ENCODE assay signal across 15 cellular contexts in the genomic region with DNA sequence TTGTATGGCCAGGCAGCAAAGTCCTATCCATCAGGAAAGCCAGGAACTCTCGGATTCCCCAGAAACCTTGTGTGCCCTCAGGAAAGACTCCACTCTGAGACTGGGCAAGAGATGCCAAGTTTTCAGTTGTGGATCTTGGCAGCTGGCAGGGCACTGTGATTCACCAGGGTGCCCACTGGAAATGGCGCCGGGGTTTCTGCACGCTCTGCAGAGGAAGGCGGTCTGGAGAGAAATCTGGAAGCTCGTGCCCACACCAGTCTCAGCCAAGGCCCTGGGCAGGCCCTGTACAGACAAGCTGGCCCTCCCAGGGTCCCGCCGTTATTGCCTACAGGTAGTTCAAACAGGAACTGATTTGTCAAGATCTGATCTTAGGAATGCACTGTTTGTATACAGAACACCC. TPM values are rescaled to one million over a fixed set of nuclear protein-coding genes. Genes with fewer than 3 reads are reported as not detected.
DNase-seq lines count a peak whose midpoint lies in the region; ATAC-seq, FAIRE-seq and TF ChIP-seq lines count a peak whose summit lies in the region.
"Had no signal": no experiment of that assay in that cellular context is flagged by ENCODE, and none has a peak within 500 bp of the region (broad histone marks: within the 10 kb centered on the region; RNA-seq: fewer than 3 reads in every experiment).

No MANE protein-coding gene starts in this region.

- H3K9me3 Mint-ChIP-seq in T-helper 2 cell treated with Interferon-gamma antibody and Interleukin-4, amounts not matched to agents 5 μg/mL and 100 μg/mL, for 36 hours: no peaks in the 10 kb centered on the region
- H3K9me3 Mint-ChIP-seq in nephron progenitor cell: no peaks in the 10 kb centered on the region
- H3K9me3 Mint-ChIP-seq: natural killer cell treated with Interleukin-12 subunit alpha and Interleukin-12 subunit beta and Interleukin-15 and Interleukin-18, amount 100 ng/mL, for 72 hours had no signal

- H3K27ac ChIP-seq in endothelial cell of umbilical vein (ENCODE audit: insufficient read depth, low read depth, low read length) (no peak overlapping the region), tibial artery (peak overlapping the region; percentile 86 to 97)

- H3K4me3 Mint-ChIP-seq in T-helper 2 cell treated with Interferon-gamma antibody and Interleukin-4, amounts not matched to agents 5 μg/mL and 100 μg/mL, for 36 hours: no peak overlapping the region
- no peak overlapping the region for H3K4me3 Mint-ChIP-seq in nephron progenitor cell
- H3K4me3 Mint-ChIP-seq: natural killer cell treated with Interleukin-12 subunit alpha and Interleukin-12 subunit beta and Interleukin-15 and Interleukin-18, amount 100 ng/mL, for 72 hours had no signal

- no TSS peak for BruUV-seq in endothelial cell of umbilical vein (replicated peaks; lab: Mats Ljungman, UMichigan)

- no peak for DNase-seq in T-helper 2 cell treated with Interferon-gamma antibody and Interleukin-4, amounts not matched to agents 5 μg/mL and 100 μg/mL, for 36 hours (ENCODE audit: low spot score)
- no peak for DNase-seq in T-helper 2 cell
- DNase-seq in endothelial cell of umbilical vein (ENCODE audit: low read depth, low spot score): peak; percentile 60
- no peak for DNase-seq in nephron progenitor cell
- DNase-seq in tibial artery: peak; percentile 66 to 92
- no peak for DNase-seq in GM12891 (ENCODE audit: insufficient read length, low spot score)
- no peak for DNase-seq in A172 (ENCODE audit: low spot score)
- DNase-seq: cortex of kidney, DND-41, hippocampal formation, Karpas-422, NCI-H526, T-helper 1 cell had no signal

- FAIRE-seq in endothelial cell of umbilical vein (lab: Jason Lieb, UNC) (peak; percentile 80), GM12891 (lab: Jason Lieb, UNC) (no peak)

- TF ChIP-seq CTCF in endothelial cell of umbilical vein (IDR thresholded peaks at IDR 0.05; ENCODE audit: extremely low read depth in 1 of 2, insufficient read depth in 1 of 2, low read depth in 1 of 2, low read length in 2 of 2) (no peak), nephron progenitor cell (IDR thresholded peaks at IDR 0.05) (no peak), tibial artery (IDR thresholded peaks at IDR 0.05) (no peak)

- H3K36me3 Mint-ChIP-seq in T-helper 2 cell treated with Interferon-gamma antibody and Interleukin-4, amounts not matched to agents 5 μg/mL and 100 μg/mL, for 36 hours (ENCODE audit: low read depth): peaks cover 6% of the 10 kb centered on the region
- H3K36me3 Mint-ChIP-seq in nephron progenitor cell (ENCODE audit: low read depth): no peaks in the 10 kb centered on the region
- H3K36me3 Mint-ChIP-seq: natural killer cell treated with Interleukin-12 subunit alpha and Interleukin-12 subunit beta and Interleukin-15 and Interleukin-18, amount 100 ng/mL, for 72 hours had no signal

- peaks cover 21% of the 10 kb centered on the region for H3K4me1 Mint-ChIP-seq in T-helper 2 cell treated with Interferon-gamma antibody and Interleukin-4, amounts not matched to agents 5 μg/mL and 100 μg/mL, for 36 hours (ENCODE audit: low read depth)
- peaks cover 36% of the 10 kb centered on the region for H3K4me1 Mint-ChIP-seq in nephron progenitor cell

- CTCF ChIA-PET in endothelial cell of umbilical vein (lab: Charles Lee): interaction anchor here (0.7 to 2.1 kb wide), 8 partner anchors 9 to 197 kb away, joined by 3 to 8 read pairs (median 4); a partner anchor contains a TSS

- H3K4me1 ChIP-seq in endothelial cell of umbilical vein (ENCODE audit: control insufficient read depth, extremely low read depth, insufficient read depth, low read length) (peaks cover 28% of the 10 kb centered on the region), tibial artery (peaks cover 14 to 83% (median 76%) of the 10 kb centered on the region in 4 donors)

- no peak overlapping the region for H3K9ac ChIP-seq in endothelial cell of umbilical vein (replicated peaks; ENCODE audit: extremely low read depth, insufficient read depth, low read length)

- TF ChIP-seq POLR2A in endothelial cell of umbilical vein (IDR thresholded peaks at IDR 0.05; ENCODE audit: low read depth, low read length) (no peak), GM12891 (IDR thresholded peaks at IDR 0.05; ENCODE audit: low read depth, low read length) (no peak)

- peaks cover 73% of the 10 kb centered on the region for H3K79me2 ChIP-seq in endothelial cell of umbilical vein (ENCODE audit: control insufficient read depth, insufficient read depth, low read length)

- no peaks in the 10 kb centered on the region for H3K27me3 Mint-ChIP-seq in T-helper 2 cell treated with Interferon-gamma antibody and Interleukin-4, amounts not matched to agents 5 μg/mL and 100 μg/mL, for 36 hours (ENCODE audit: low read depth)
- H3K27me3 Mint-ChIP-seq in nephron progenitor cell (ENCODE audit: low read depth, poor library complexity): peaks cover 3% of the 10 kb centered on the region
- H3K27me3 Mint-ChIP-seq: natural killer cell treated with Interleukin-12 subunit alpha and Interleukin-12 subunit beta and Interleukin-15 and Interleukin-18, amount 100 ng/mL, for 72 hours had no signal

- peak overlapping the region; percentile 11 for H3K4me2 ChIP-seq in endothelial cell of umbilical vein (ENCODE audit: insufficient read depth, low read length)

- intact Hi-C loops in endothelial cell of umbilical vein (cut with micrococcal nuclease): no loop called here
- intact Hi-C loops in tibial artery (cut with DNase I; ENCODE audit: low total_unique reads): loop anchor here (5.0 to 10.0 kb wide), 3 partner anchors 38 to 205 kb away; a partner anchor contains a TSS

- peaks cover 0 to under 1% of the 10 kb centered on the region in 2 experiments for H3K36me3 ChIP-seq in endothelial cell of umbilical vein (ENCODE audit: control insufficient read depth in 2 of 2, extremely low read depth in 1 of 2, insufficient read depth in 2 of 2, low read length in 2 of 2)
- peaks cover 0 to 16% (median 0%) of the 10 kb centered on the region in 3 donors for H3K36me3 ChIP-seq in tibial artery

- H3K9me3 ChIP-seq in endothelial cell of umbilical vein (replicated peaks; ENCODE audit: control insufficient read depth, insufficient read depth, low read length) (no peaks in the 10 kb centered on the region), tibial artery (no peaks in the 10 kb centered on the region)

- H2AFZ ChIP-seq in endothelial cell of umbilical vein (ENCODE audit: low read depth, low read length): no peak overlapping the region

- H3K4me3 ChIP-seq in endothelial cell of umbilical vein (replicated peaks in 1 of 3; ENCODE audit: insufficient read depth in 1 of 3, low read depth in 1 of 3, low read length in 3 of 3): no peak overlapping the region
- H3K4me3 ChIP-seq in tibial artery: no peak overlapping the region

- POLR2A ChIA-PET in endothelial cell of umbilical vein (lab: Charles Lee): no interaction called here

- no peaks in the 10 kb centered on the region for H4K20me1 ChIP-seq in endothelial cell of umbilical vein (replicated peaks; ENCODE audit: control insufficient read depth, extremely low read depth, insufficient read depth, low read length)

- H3K27ac Mint-ChIP-seq in T-helper 2 cell treated with Interferon-gamma antibody and Interleukin-4, amounts not matched to agents 5 μg/mL and 100 μg/mL, for 36 hours: peak overlapping the region; percentile 11
- peak overlapping the region; percentile 84 for H3K27ac Mint-ChIP-seq in nephron progenitor cell
- H3K27ac Mint-ChIP-seq: natural killer cell treated with Interleukin-12 subunit alpha and Interleukin-12 subunit beta and Interleukin-15 and Interleukin-18, amount 100 ng/mL, for 72 hours had no signal

- H3K27me3 ChIP-seq in endothelial cell of umbilical vein (ENCODE audit: control insufficient read depth in 2 of 2, insufficient read depth in 2 of 2, low read length in 2 of 2) (no peaks in the 10 kb centered on the region), tibial artery (no peaks in the 10 kb centered on the region)

- ATAC-seq in GM19395 (IDR thresholded peaks at IDR 0.05; ENCODE audit: unreplicated experiment): no peak
- ATAC-seq: natural killer cell treated with Interleukin-12 subunit alpha and Interleukin-12 subunit beta and Interleukin-15 and Interleukin-18, amount 100 ng/mL, for 72 hours had no signal

- H3K9me1 ChIP-seq in endothelial cell of umbilical vein (replicated peaks; ENCODE audit: control insufficient read depth, extremely low read depth, insufficient read depth, low read length): no peaks in the 10 kb centered on the region

- dilution Hi-C loops in endothelial cell of umbilical vein (cut with MboI; ENCODE audit: extremely low pct_ligation_motif_present, low sequenced_read_pairs): no loop called here

RNA-seq across cellular contexts. Expression of a gene that starts 4.9 kb away (rescaled TPM):
- total RNA-seq in endothelial cell of umbilical vein: 107 TPM in 2 replicates
- 154 and 172 TPM in 2 replicates for polyA plus RNA-seq in endothelial cell of umbilical vein
- polyA plus RNA-seq in endothelial cell of umbilical vein (2011; cell fraction: cytosol; rRNA removed): 131 and 147 TPM in 2 replicates
- 82.0 and 97.2 TPM in 2 replicates for polyA plus RNA-seq in endothelial cell of umbilical vein (2011; cell fraction: nucleus; rRNA removed)
- polyA plus RNA-seq in endothelial cell of umbilical vein (2012): 104 and 106 TPM in 2 replicates
- polyA minus RNA-seq in endothelial cell of umbilical vein: 90.1 and 147 TPM in 2 replicates
- polyA minus RNA-seq in endothelial cell of umbilical vein (2011; cell fraction: cytosol; rRNA and poly(A)+ RNA removed): 63.0 TPM
- 35.5 and 37.6 TPM in 2 replicates for polyA minus RNA-seq in endothelial cell of umbilical vein (2011; cell fraction: nucleus; rRNA and poly(A)+ RNA removed)
- 74.0 TPM for polyA plus RNA-seq in GM12891 (2012; ENCODE audit: low read depth, missing spikeins)
- total RNA-seq in A172 (2014; rRNA removed; shearing (Covaris generic)): 70.1 and 91.7 TPM in 2 replicates

RNA-seq across cellular contexts. Expression of a gene that starts 26.0 kb away (rescaled TPM):
- total RNA-seq in endothelial cell of umbilical vein: 13.7 and 15.5 TPM in 2 replicates
- 14.7 and 15.7 TPM in 2 replicates for polyA plus RNA-seq in endothelial cell of umbilical vein
- 10.5 and 10.7 TPM in 2 replicates for polyA plus RNA-seq in endothelial cell of umbilical vein (2011; cell fraction: cytosol; rRNA removed)
- 36.1 and 36.6 TPM in 2 replicates for polyA plus RNA-seq in endothelial cell of umbilical vein (2011; cell fraction: nucleus; rRNA removed)
- 6.5 and 13.6 TPM in 2 replicates for polyA plus RNA-seq in endothelial cell of umbilical vein (2012)
- polyA minus RNA-seq in endothelial cell of umbilical vein: 7.9 and 8.4 TPM in 2 replicates
- polyA minus RNA-seq in endothelial cell of umbilical vein (2011; cell fraction: cytosol; rRNA and poly(A)+ RNA removed): 6.9 TPM
- 3.3 and 4.6 TPM in 2 replicates for polyA minus RNA-seq in endothelial cell of umbilical vein (2011; cell fraction: nucleus; rRNA and poly(A)+ RNA removed)
- polyA plus RNA-seq in GM12891 (2012; ENCODE audit: low read depth, missing spikeins): 8.9 TPM
- 3.0 and 4.2 TPM in 2 replicates for total RNA-seq in A172 (2014; rRNA removed; shearing (Covaris generic))

RNA-seq across cellular contexts. Expression of a gene that starts 38.3 kb away (rescaled TPM):
- total RNA-seq in endothelial cell of umbilical vein: not detected in 2 replicates
- polyA plus RNA-seq in endothelial cell of umbilical vein: not detected in 2 replicates
- not detected in 2 replicates for polyA plus RNA-seq in endothelial cell of umbilical vein (2011; cell fraction: cytosol; rRNA removed)
- polyA plus RNA-seq in endothelial cell of umbilical vein (2011; cell fraction: nucleus; rRNA removed): 0.29 TPM in 1 of 2 replicates, not detected in the other
- not detected in 2 replicates for polyA plus RNA-seq in endothelial cell of umbilical vein (2012)
- not detected in 2 replicates for polyA minus RNA-seq in endothelial cell of umbilical vein
- polyA minus RNA-seq in endothelial cell of umbilical vein (2011; cell fraction: cytosol; rRNA and poly(A)+ RNA removed): not detected
- not detected in 2 replicates for polyA minus RNA-seq in endothelial cell of umbilical vein (2011; cell fraction: nucleus; rRNA and poly(A)+ RNA removed)
- 0.18 TPM for polyA plus RNA-seq in GM12891 (2012; ENCODE audit: low read depth, missing spikeins)
- not detected in 2 replicates for total RNA-seq in A172 (2014; rRNA removed; shearing (Covaris generic))
- total RNA-seq: natural killer cell treated with Interleukin-12 subunit alpha and Interleukin-12 subunit beta and Interleukin-15 and Interleukin-18, amount 100 ng/mL, for 72 hours had no signal

Comparison
In these comparisons a context has a peak if more than half of its experiments do, and no peak if none do; other contexts are left out.
1. DNase-seq: peak in endothelial cell of umbilical vein (single experiment) and tibial artery (2 of 2); none in T-helper 2 cell treated with Interferon-gamma antibody and Interleukin-4, amounts not matched to agents 5 μg/mL and 100 μg/mL, for 36 hours (single experiment), T-helper 2 cell (0 of 5), nephron progenitor cell (single experiment), GM12891 (single experiment) and A172 (single experiment).